ENCODE assay signal across 17 cellular contexts in genomic region chr2:142937347-142937746, GRCh38.
"Had no signal": no experiment of that assay in that cellular context is flagged by ENCODE, and none has a peak within 500 bp of the region (broad histone marks: within the 10 kb centered on the region; RNA-seq: fewer than 3 reads in every experiment).

No MANE protein-coding gene starts in this region.

- H3K36me3 ChIP-seq: ascending aorta, neural progenitor cell, ovary, sigmoid colon had no signal

- H3K27ac ChIP-seq: ascending aorta, epithelial cell of prostate, hepatocyte, neural progenitor cell, ovary, sigmoid colon, spleen had no signal

- H3K4me3 ChIP-seq: ascending aorta, hepatocyte, neural progenitor cell, ovary, sigmoid colon, spleen had no signal

- DNase-seq: activated B cell treated with CpG ODN at 0.5 μM for 24 hours; activated CD4-positive, alpha-beta T cell treated with anti-CD3 and anti-CD28 coated beads, Interleukin-2, amount 10 ng/mL, durations not matched to agents 7 days and 5 days; activated CD8-positive, alpha-beta memory T cell treated with anti-CD3 and anti-CD28 coated beads for 24 hours; activated naive CD4-positive, alpha-beta T cell treated with Interleukin-2 at 50 U/mL for 16 hours; activated naive CD8-positive, alpha-beta T cell treated with anti-CD3 and anti-CD28 coated beads, Interleukin-2, amount 50 U/mL, for 24 hours; dermis blood vessel endothelial cell; effector memory CD8-positive, alpha-beta T cell; islet precursor cell; naive B cell; ovary; sigmoid colon; spleen; T-helper 2 cell had no signal

- H3K4me1 ChIP-seq: ascending aorta, neural progenitor cell, sigmoid colon, spleen had no signal

- H3K9me3 ChIP-seq: ascending aorta, ovary, sigmoid colon, spleen had no signal

- H3K4me2 ChIP-seq: hepatocyte, neural progenitor cell had no signal

- ATAC-seq: activated naive CD8-positive, alpha-beta T cell treated with anti-CD3 and anti-CD28 coated beads, Interleukin-2, amount 50 U/mL, for 24 hours; effector memory CD8-positive, alpha-beta T cell had no signal
